In the genomic region with DNA sequence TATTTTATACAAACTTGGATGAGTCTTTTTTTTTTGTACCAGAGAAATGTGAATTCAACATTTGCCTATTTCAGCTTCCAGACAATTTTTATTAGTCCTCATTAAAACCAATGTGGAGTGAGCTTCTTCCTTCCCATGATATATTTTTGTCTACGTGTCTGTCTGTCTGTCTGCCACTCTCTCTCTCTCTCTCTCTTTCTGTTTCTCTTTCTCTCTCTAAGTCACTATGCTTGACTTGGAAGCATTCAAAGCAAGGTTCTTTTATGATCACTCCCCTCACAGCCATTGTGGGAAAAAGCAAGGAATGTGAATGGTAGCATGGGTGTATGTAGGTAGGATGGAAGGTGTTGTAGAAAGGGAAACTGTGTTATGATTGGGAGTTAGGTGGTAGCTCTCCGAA, we compare ENCODE assay signal across 22 cellular contexts.
DNase-seq lines count a peak whose midpoint lies in the region; ATAC-seq, FAIRE-seq and TF ChIP-seq lines count a peak whose summit lies in the region.
"Had no signal": no experiment of that assay in that cellular context is flagged by ENCODE, and none has a peak within 500 bp of the region (broad histone marks: within the 10 kb centered on the region; RNA-seq: fewer than 3 reads in every experiment).

No MANE protein-coding gene starts in this region.

- TF ChIP-seq EP300 in GM12878 (IDR thresholded peaks at IDR 0.05; ENCODE audit: borderline replicate concordance in 1 of 2, control insufficient read depth in 1 of 2, low read depth in 2 of 2, low read length in 2 of 2) = no peak

- H3K9me3 ChIP-seq in HEK293 (ENCODE audit: control insufficient read depth, insufficient read depth, low read depth, low read length) (no peaks in the 10 kb centered on the region), GM12878 (replicated peaks; ENCODE audit: control insufficient read depth, insufficient read depth, low read length) (no peaks in the 10 kb centered on the region), trophoblast cell (ENCODE audit: insufficient read depth, low read depth, low read length) (no peaks in the 10 kb centered on the region)
- H3K9me3 ChIP-seq: BLaER1 had no signal

- no peak overlapping the region for H3K27ac ChIP-seq in HEK293 (ENCODE audit: extremely low read depth, low read depth, low read length)
- no peak overlapping the region for H3K27ac ChIP-seq in GM12878 (ENCODE audit: control insufficient read depth, insufficient read depth)
- H3K27ac ChIP-seq in trophoblast cell (ENCODE audit: low read depth, low read length) = no peak overlapping the region
- H3K27ac ChIP-seq: 22Rv1, BLaER1, C4-2B had no signal

- in situ Hi-C loops in GM12878 (cut with MboI) = no loop called here

- H4K91ac ChIP-seq in trophoblast cell (ENCODE audit: low read depth, low read length) = no peak overlapping the region

- no peak for FAIRE-seq in GM12878 (lab: Jason Lieb, UNC)
- FAIRE-seq: A204.1, D721Med, GM12892, H54 had no signal

- H3K4me2 ChIP-seq in GM12878 (ENCODE audit: control insufficient read depth, insufficient read depth) (peak overlapping the region; percentile 13; the same call in 1 of the 2 replicates), trophoblast cell (ENCODE audit: low read length) (no peak overlapping the region)
- H3K4me2 ChIP-seq: BLaER1 had no signal

- H3K9ac ChIP-seq in GM12878 (ENCODE audit: control insufficient read depth, insufficient read depth, low read length) = no peak overlapping the region
- peak overlapping the region; percentile 56 for H3K9ac ChIP-seq in trophoblast cell (ENCODE audit: low read length)
- H3K9ac ChIP-seq: BLaER1 had no signal

- no peak overlapping the region for H3K4ac ChIP-seq in trophoblast cell (ENCODE audit: low read depth, low read length)

- H2AFZ ChIP-seq in GM12878 (ENCODE audit: control insufficient read depth, low read depth, low read length) (peak overlapping the region; percentile 29; the same call in 1 of the 2 replicates), trophoblast cell (ENCODE audit: insufficient read depth, low read length, poor library complexity) (no peak overlapping the region)

- H3K27me3 ChIP-seq in GM12878 (replicated peaks in 1 of 2; ENCODE audit: control insufficient read depth in 2 of 2, insufficient read depth in 2 of 2, low read length in 1 of 2) (peaks cover 0 to 2% of the 10 kb centered on the region in 2 experiments; a peak in 2 of 4 replicates), trophoblast cell (ENCODE audit: insufficient read depth, low read length) (no peaks in the 10 kb centered on the region)
- H3K27me3 ChIP-seq: BLaER1 had no signal

- DNase-seq in GM12865 (ENCODE audit: low read depth) (no peak), GM12878 (ENCODE audit: low read depth, low spot score) (no peak), trophoblast cell (no peak), T-helper 9 cell (no peak), COLO668 (lab: John Stamatoyannopoulos, UW; ENCODE audit: unreplicated experiment) (no peak)
- no peak for DNase-seq in activated naive CD8-positive, alpha-beta T cell treated with anti-CD3 and anti-CD28 coated beads for 36 hours
- DNase-seq: CD4-positive, CD25-positive, alpha-beta regulatory T cell; CD8-positive, alpha-beta T cell; DMS 273 treated with DMSO at 0.1 percent for 48 hours; DMS79; GDM1; GOT3 had no signal

- H3K4me3 ChIP-seq in GM12865 (ENCODE audit: low read depth, low read length) (peak overlapping the region; percentile 12; the same call in 1 of the 2 replicates), HEK293 (ENCODE audit: low read depth, low read length) (no peak overlapping the region), GM12878 (no peak overlapping the region), trophoblast cell (ENCODE audit: low read depth, low read length) (no peak overlapping the region)
- H3K4me3 ChIP-seq: BLaER1 had no signal

- H3K4me1 ChIP-seq in HEK293 (ENCODE audit: control insufficient read depth, insufficient read depth, low read length) (peaks cover 29% of the 10 kb centered on the region), GM12878 (ENCODE audit: control insufficient read depth, insufficient read depth, low read length) (no peaks in the 10 kb centered on the region), trophoblast cell (ENCODE audit: control insufficient read depth in 1 of 2, insufficient read depth in 2 of 2, low read length in 2 of 2) (no peaks in the 10 kb centered on the region)
- H3K4me1 ChIP-seq: BLaER1 had no signal

- ATAC-seq in GM12878 (no peak), HG02763 (IDR thresholded peaks at IDR 0.05; ENCODE audit: unreplicated experiment) (no peak)
- ATAC-seq: CD8-positive, alpha-beta T cell had no signal

- no peak overlapping the region for H3K14ac ChIP-seq in trophoblast cell (ENCODE audit: low read length)

- no peak overlapping the region for H2BK5ac ChIP-seq in trophoblast cell (ENCODE audit: low read depth, low read length, poor library complexity)

- H3K36me3 Mint-ChIP-seq in activated naive CD8-positive, alpha-beta T cell treated with anti-CD3 and anti-CD28 coated beads for 36 hours = no peaks in the 10 kb centered on the region
- H3K36me3 Mint-ChIP-seq: CD4-positive, CD25-positive, alpha-beta regulatory T cell; CD8-positive, alpha-beta T cell had no signal

- no peaks in the 10 kb centered on the region for H3K9me3 Mint-ChIP-seq in activated naive CD8-positive, alpha-beta T cell treated with anti-CD3 and anti-CD28 coated beads for 36 hours
- H3K9me3 Mint-ChIP-seq: CD8-positive, alpha-beta T cell had no signal

- H3K18ac ChIP-seq in trophoblast cell (ENCODE audit: low read length) = no peak overlapping the region

- H3K79me1 ChIP-seq in trophoblast cell (ENCODE audit: low read length) = no peaks in the 10 kb centered on the region

- CTCF ChIA-PET in HEK293 (lab: Yijun Ruan, JAX) (no interaction called here), GM12878 (lab: Yijun Ruan, JAX) (interaction anchor here (1.1 to 1.5 kb wide), 3 partner anchors 11 to 97 kb away, joined by 3 to 4 read pairs (median 3); no protein-coding TSS in a partner anchor)

- intact Hi-C loops in GM12878 (cut with micrococcal nuclease; ENCODE audit: unreplicated experiment) = no loop called here

- peak overlapping the region; percentile 40 for H3K23ac ChIP-seq in trophoblast cell (ENCODE audit: low read length)

- H3K27me3 Mint-ChIP-seq in activated naive CD8-positive, alpha-beta T cell treated with anti-CD3 and anti-CD28 coated beads for 36 hours = peaks cover 4% of the 10 kb centered on the region
- H3K27me3 Mint-ChIP-seq: CD4-positive, CD25-positive, alpha-beta regulatory T cell had no signal

- no peak overlapping the region for H4K12ac ChIP-seq in trophoblast cell (ENCODE audit: low read depth, low read length)

- 52% methylated on average over 2 of the region's 2 CpGs for WGBS in GM12878 (ENCODE audit: insufficient coverage, insufficient replicate concordance, low lambda C conversion rate, missing lambda C conversion rate)
- no CpG with 5 or more reads among the region's 2 CpGs for WGBS in trophoblast cell (ENCODE audit: extremely low coverage, insufficient coverage, insufficient read length)

- no peak overlapping the region for H4K8ac ChIP-seq in trophoblast cell (ENCODE audit: low read depth, low read length)

- TF ChIP-seq POLR2A in GM12878 (IDR thresholded peaks at IDR 0.05; ENCODE audit: low read depth, low read length) = no peak

- H3K36me3 ChIP-seq in HEK293 (ENCODE audit: control insufficient read depth in 2 of 2, insufficient read depth in 1 of 2, low read length in 2 of 2) (no peaks in the 10 kb centered on the region), GM12878 (ENCODE audit: control insufficient read depth in 2 of 2, insufficient read depth in 2 of 2, low read length in 1 of 2) (no peaks in the 10 kb centered on the region), trophoblast cell (ENCODE audit: control insufficient read depth in 1 of 2, insufficient read depth in 2 of 2, low read length in 2 of 2) (peaks cover 0 to 2% of the 10 kb centered on the region in 2 experiments)
- H3K36me3 ChIP-seq: BLaER1 had no signal

- SMC1A ChIA-PET in GM12878 (lab: Charles Lee; ENCODE audit: uncharacterized antibody, unreplicated experiment) = interaction anchor here (0.8 to 1.0 kb wide), 4 partner anchors 11 to 96 kb away, joined by 3 to 4 read pairs (median 4); no protein-coding TSS in a partner anchor

- H3K4me1 Mint-ChIP-seq in activated naive CD8-positive, alpha-beta T cell treated with anti-CD3 and anti-CD28 coated beads for 36 hours = no peaks in the 10 kb centered on the region
- H3K4me1 Mint-ChIP-seq: B cell had no signal

- H4K20me1 ChIP-seq in GM12878 (ENCODE audit: control insufficient read depth, insufficient read depth) = no peaks in the 10 kb centered on the region
- H4K20me1 ChIP-seq: BLaER1 had no signal

- H2AK5ac ChIP-seq in trophoblast cell (ENCODE audit: low read length) = no peak overlapping the region

- no peak for TF ChIP-seq RAD21 in GM12878 (IDR thresholded peaks at IDR 0.05; ENCODE audit: insufficient read depth, low read depth, low read length)

- no peak overlapping the region for H3K27ac Mint-ChIP-seq in activated naive CD8-positive, alpha-beta T cell treated with anti-CD3 and anti-CD28 coated beads for 36 hours
- H3K27ac Mint-ChIP-seq: B cell; CD4-positive, CD25-positive, alpha-beta regulatory T cell; CD8-positive, alpha-beta T cell had no signal

- no peak overlapping the region for H2BK12ac ChIP-seq in trophoblast cell (ENCODE audit: low read length)

- H3K79me2 ChIP-seq in GM12878 (ENCODE audit: control insufficient read depth, insufficient read depth, low read length) (no peaks in the 10 kb centered on the region), trophoblast cell (ENCODE audit: control insufficient read depth, insufficient read depth, low read length, poor library complexity) (no peaks in the 10 kb centered on the region)

- BruUV-seq in GM12878 (replicated peaks; lab: Mats Ljungman, UMichigan) = no TSS peak

- RAD21 ChIA-PET in GM12878 (lab: Charles Lee; ENCODE audit: unreplicated experiment) = interaction anchor here (0.7 to 0.8 kb wide), 2 partner anchors 19 to 21 kb away, joined by 3 read pairs; no protein-coding TSS in a partner anchor

- TF ChIP-seq CTCF in GM12865 (IDR thresholded peaks at IDR 0.05; ENCODE audit: insufficient read depth, low read depth, low read length, missing control alignments) = no peak
- TF ChIP-seq CTCF in HEK293 (tag by site-specific recombination; IDR thresholded peaks at IDR 0.05) = no peak
- TF ChIP-seq CTCF in GM12878 (IDR thresholded peaks at IDR 0.05 in 2 of 3, conservative IDR thresholded peaks at IDR 0.05 in 1 of 3; ENCODE audit: control insufficient read depth in 2 of 3, extremely low read depth in 1 of 3, insufficient read depth in 1 of 3, low read depth in 3 of 3, low read length in 3 of 3) = no peak

- POLR2A ChIA-PET in HEK293 (lab: Yijun Ruan, JAX) (no interaction called here), GM12878 (lab: Charles Lee) (interaction anchor here (1.2 kb wide), 1 partner anchor 21 kb away, joined by 4 read pairs; no protein-coding TSS in a partner anchor)

- no peak overlapping the region for H3K4me3 Mint-ChIP-seq in activated naive CD8-positive, alpha-beta T cell treated with anti-CD3 and anti-CD28 coated beads for 36 hours
- H3K4me3 Mint-ChIP-seq: B cell; CD4-positive, CD25-positive, alpha-beta regulatory T cell; CD8-positive, alpha-beta T cell had no signal

- H2BK120ac ChIP-seq in trophoblast cell (ENCODE audit: insufficient read depth, low read length, poor library complexity) = no peak overlapping the region

TF ChIP-seq in HEK293, 187 proteins besides CTCF, POLR2A, EP300 and RAD21 (continues in another document):
- peak; percentile 81 for TF ChIP-seq ZNF596 (tag by site-specific recombination; IDR thresholded peaks at IDR 0.05)

TF ChIP-seq in GM12878, 131 proteins besides CTCF, POLR2A, EP300 and RAD21 (continues in another document):
- TF ChIP-seq ZSCAN29 (IDR thresholded peaks at IDR 0.05) = no peak
